In the genomic region with DNA sequence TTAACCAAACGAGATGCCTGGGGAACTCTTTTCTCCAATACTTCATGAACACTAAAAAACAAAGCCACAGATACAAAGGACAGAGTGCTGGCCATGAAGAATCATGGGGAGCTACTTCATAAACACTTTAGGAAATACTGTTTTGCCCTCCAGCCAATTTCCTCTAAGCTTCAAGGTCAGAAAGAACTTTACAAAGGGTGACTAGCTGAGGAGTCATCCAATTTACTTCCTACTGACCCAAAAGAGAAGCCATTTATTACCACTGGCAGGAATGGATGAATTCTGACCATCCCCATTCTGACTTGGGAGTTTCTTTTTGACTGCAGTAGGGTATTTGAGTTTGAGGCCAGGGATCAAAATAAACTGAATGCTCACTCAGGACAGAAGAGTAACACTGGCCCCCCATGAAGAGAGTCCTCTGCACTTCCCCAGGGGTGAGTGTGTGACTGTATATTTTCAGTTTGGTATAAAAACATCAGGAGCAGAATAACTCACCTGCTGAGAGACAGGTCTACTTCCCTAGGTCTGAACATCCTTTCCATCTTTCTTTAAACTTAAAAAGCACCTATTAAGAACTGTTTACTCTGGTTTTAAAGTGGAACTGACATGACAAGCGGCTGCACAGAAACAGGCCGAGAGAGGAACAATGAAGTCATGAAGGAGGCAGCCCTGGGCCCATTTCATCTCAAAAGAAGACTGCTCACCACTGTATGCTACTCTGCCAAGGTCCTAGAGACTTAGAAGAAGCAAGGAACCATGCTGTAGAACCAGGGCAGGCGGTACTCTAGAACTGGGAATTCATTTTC, we compare ENCODE assay signal across 8 cellular contexts.
A peak's percentile ranks its signal among the peaks of the same experiment; 100 is the strongest.
DNase-seq lines count a peak whose midpoint lies in the region; ATAC-seq and TF ChIP-seq lines count a peak whose summit lies in the region.
"Had no signal": no experiment of that assay in that cellular context is flagged by ENCODE, and none has a peak within 500 bp of the region (broad histone marks: within the 10 kb centered on the region; RNA-seq: fewer than 3 reads in every experiment).

No MANE protein-coding gene starts in this region.

- ATAC-seq in GM18498 (IDR thresholded peaks at IDR 0.05; ENCODE audit: unreplicated experiment) = peak; percentile 15

- H3K27me3 Mint-ChIP-seq in HFFc6 (ENCODE audit: insufficient read depth) = no peaks in the 10 kb centered on the region
- H3K27me3 Mint-ChIP-seq in activated CD4-positive, alpha-beta memory T cell treated with anti-CD3 and anti-CD28 coated beads for 36 hours = no peaks in the 10 kb centered on the region

- H3K9me3 ChIP-seq in mesenchymal stem cell (ENCODE audit: control insufficient read depth, low read length) = no peaks in the 10 kb centered on the region
- H3K9me3 ChIP-seq in tibial artery = no peaks in the 10 kb centered on the region

- TF ChIP-seq CTCF in HFFc6 (IDR thresholded peaks at IDR 0.05) = no peak
- TF ChIP-seq CTCF in tibial artery (IDR thresholded peaks at IDR 0.05) = no peak

- H3K4me3 ChIP-seq in mesenchymal stem cell (ENCODE audit: insufficient read depth in 1 of 2, low read depth in 1 of 2, low read length in 2 of 2) (no peak overlapping the region), tibial artery (no peak overlapping the region)

- H2AFZ ChIP-seq in mesenchymal stem cell (ENCODE audit: low read depth, low read length) = no peak overlapping the region

- H3K27ac Mint-ChIP-seq in HFFc6 = peak overlapping the region; percentile 74
- H3K27ac Mint-ChIP-seq in activated CD4-positive, alpha-beta memory T cell treated with anti-CD3 and anti-CD28 coated beads for 36 hours = peak overlapping the region; percentile 73
- H3K27ac Mint-ChIP-seq: mesothelial cell of epicardium had no signal

- peak overlapping the region; percentile 60 for H2AK5ac ChIP-seq in mesenchymal stem cell (ENCODE audit: low read length, severe bottlenecking)

- H3K36me3 ChIP-seq in mesenchymal stem cell (ENCODE audit: control insufficient read depth in 1 of 2, insufficient read depth in 2 of 2, low read depth in 1 of 2, low read length in 2 of 2) (no peaks in the 10 kb centered on the region), tibial artery (no peaks in the 10 kb centered on the region)

- no peak overlapping the region for H2BK15ac ChIP-seq in mesenchymal stem cell (ENCODE audit: low read depth, poor library complexity, severe bottlenecking)

- peak overlapping the region; percentile 10; the same call in 1 of the 2 replicates for H3K4me3 Mint-ChIP-seq in HFFc6
- no peak overlapping the region for H3K4me3 Mint-ChIP-seq in activated CD4-positive, alpha-beta memory T cell treated with anti-CD3 and anti-CD28 coated beads for 36 hours
- H3K4me3 Mint-ChIP-seq: mesothelial cell of epicardium had no signal

- peaks cover 23% of the 10 kb centered on the region for H3K79me1 ChIP-seq in mesenchymal stem cell (replicated peaks; ENCODE audit: low read length, poor library complexity, severe bottlenecking)

- H3K23ac ChIP-seq in mesenchymal stem cell (ENCODE audit: low read length in 2 of 2) = no peak overlapping the region

- H3K4ac ChIP-seq in mesenchymal stem cell (ENCODE audit: low read depth in 1 of 2, low read length in 2 of 2) = no peak overlapping the region

- H3K36me3 Mint-ChIP-seq in HFFc6 (ENCODE audit: low read depth) = no peaks in the 10 kb centered on the region
- H3K36me3 Mint-ChIP-seq in activated CD4-positive, alpha-beta memory T cell treated with anti-CD3 and anti-CD28 coated beads for 36 hours = peaks cover 2% of the 10 kb centered on the region
- H3K36me3 Mint-ChIP-seq: mesothelial cell of epicardium had no signal

- H4K8ac ChIP-seq in mesenchymal stem cell (ENCODE audit: low read length) = no peak overlapping the region

- H3K4me2 ChIP-seq in mesenchymal stem cell (ENCODE audit: low read length, poor library complexity, severe bottlenecking) = no peak overlapping the region

- CTCF ChIA-PET in activated CD4-positive, alpha-beta memory T cell treated with anti-CD3 and anti-CD28 coated beads for 36 hours (lab: Charles Lee) = interaction anchor here (2.2 kb wide), 1 partner anchor 8 kb away, joined by 7 read pairs; no protein-coding TSS in a partner anchor

- no peak overlapping the region for H3K9ac ChIP-seq in mesenchymal stem cell (ENCODE audit: low read length)

- H3K14ac ChIP-seq in mesenchymal stem cell (ENCODE audit: low read length in 2 of 2) = no peak overlapping the region

- WGBS in mesenchymal stem cell = 93% methylated on average over 4 of the region's 4 CpGs

- peaks cover 65% of the 10 kb centered on the region for H3K4me1 Mint-ChIP-seq in HFFc6 (ENCODE audit: low read depth)
- peaks cover 87% of the 10 kb centered on the region for H3K4me1 Mint-ChIP-seq in activated CD4-positive, alpha-beta memory T cell treated with anti-CD3 and anti-CD28 coated beads for 36 hours (ENCODE audit: low read depth)

- no peaks in the 10 kb centered on the region for H3K9me3 Mint-ChIP-seq in HFFc6
- no peaks in the 10 kb centered on the region for H3K9me3 Mint-ChIP-seq in activated CD4-positive, alpha-beta memory T cell treated with anti-CD3 and anti-CD28 coated beads for 36 hours
- H3K9me3 Mint-ChIP-seq: mesothelial cell of epicardium had no signal

- H3K27me3 ChIP-seq in mesenchymal stem cell (ENCODE audit: control insufficient read depth in 1 of 2, insufficient read depth in 1 of 2, low read length in 2 of 2) (no peaks in the 10 kb centered on the region), tibial artery (no peaks in the 10 kb centered on the region)

- H3K18ac ChIP-seq in mesenchymal stem cell (ENCODE audit: low read depth in 1 of 2, low read length in 2 of 2) = peak overlapping the region in 1 of 2 experiments; percentile 40

- POLR2A ChIA-PET in activated CD4-positive, alpha-beta memory T cell treated with anti-CD3 and anti-CD28 coated beads for 36 hours (lab: Charles Lee) = interaction anchor here (1.1 to 1.3 kb wide), 2 partner anchors 11 to 14 kb away, joined by 3 to 4 read pairs; no protein-coding TSS in a partner anchor

- peaks cover 6% of the 10 kb centered on the region for H3K4me1 ChIP-seq in mesenchymal stem cell (ENCODE audit: control insufficient read depth, insufficient read depth, low read depth, low read length)
- peaks cover 0 to 29% (median 15%) of the 10 kb centered on the region in 4 donors for H3K4me1 ChIP-seq in tibial artery

- H2BK120ac ChIP-seq in mesenchymal stem cell (ENCODE audit: low read depth, low read length) = no peak overlapping the region

- H2BK12ac ChIP-seq in mesenchymal stem cell (ENCODE audit: low read length in 2 of 2) = no peak overlapping the region

- H2BK5ac ChIP-seq in mesenchymal stem cell (ENCODE audit: low read depth, low read length, poor library complexity, severe bottlenecking) = no peak overlapping the region

- intact Hi-C loops in activated CD4-positive, alpha-beta memory T cell treated with anti-CD3 and anti-CD28 coated beads for 36 hours (cut with micrococcal nuclease) = no loop called here
- intact Hi-C loops in tibial artery (cut with DNase I; ENCODE audit: low total_unique reads) = no loop called here

- no peak overlapping the region for H4K91ac ChIP-seq in mesenchymal stem cell (ENCODE audit: low read length)

- H3K27ac ChIP-seq in mesenchymal stem cell (ENCODE audit: low read length, poor library complexity, severe bottlenecking) (no peak overlapping the region), tibial artery (no peak overlapping the region)

- DNase-seq in HFFc6 = peak; percentile 61
- DNase-seq in activated CD4-positive, alpha-beta memory T cell treated with anti-CD3 and anti-CD28 coated beads for 36 hours = peak; percentile 39
- DNase-seq in mesenchymal stem cell = no peak
- no peak for DNase-seq in LoVo (ENCODE audit: low spot score)
- DNase-seq in tibial artery = no peak
- no peak for DNase-seq in nucleus accumbens (lab: John Stamatoyannopoulos, UW)

Comparison
In these comparisons a context has a peak if more than half of its experiments do, and no peak if none do; other contexts are left out.
1. DNase-seq: peak in HFFc6 (single experiment) and activated CD4-positive, alpha-beta memory T cell treated with anti-CD3 and anti-CD28 coated beads for 36 hours (single experiment); none in mesenchymal stem cell (single experiment), LoVo (single experiment), tibial artery (0 of 2) and nucleus accumbens (0 of 56).